11 cellular contexts compared by ENCODE assay signal in genomic region chr19:18289471-18290066, GRCh38. TPM values are rescaled to one million over a fixed set of nuclear protein-coding genes. Genes with fewer than 3 reads are reported as not detected.
DNase-seq lines count a peak whose midpoint lies in the region; ATAC-seq, FAIRE-seq and TF ChIP-seq lines count a peak whose summit lies in the region.
"Had no signal": no experiment of that assay in that cellular context is flagged by ENCODE, and none has a peak within 500 bp of the region (broad histone marks: within the 10 kb centered on the region; RNA-seq: fewer than 3 reads in every experiment).

No MANE protein-coding gene starts in this region.

- TF ChIP-seq CTCF in A549 (IDR thresholded peaks at IDR 0.05) (no peak), HL-60 (IDR thresholded peaks at IDR 0.05; ENCODE audit: insufficient read depth, low read length) (no peak), neutrophil (IDR thresholded peaks at IDR 0.05) (no peak), D721Med (IDR thresholded peaks at IDR 0.05; ENCODE audit: insufficient read depth, missing control alignments) (no peak)

- no peaks in the 10 kb centered on the region for H3K36me3 ChIP-seq in neutrophil

- peaks cover 68% of the 10 kb centered on the region for H3K4me1 Mint-ChIP-seq in central memory CD8-positive, alpha-beta T cell

- H3K4me2 ChIP-seq in A549, result no peak overlapping the region

- no peak for DNase-seq in A549 (ENCODE audit: low read depth in 1 of 2, low spot score in 1 of 2)
- DNase-seq in HL-60 (ENCODE audit: low read depth in 1 of 2, low spot score in 1 of 2), result no peak
- DNase-seq in central memory CD8-positive, alpha-beta T cell (ENCODE audit: low spot score in 2 of 2), result no peak
- no peak for DNase-seq in germinal center (ENCODE audit: low spot score)
- no peak for DNase-seq in HCEC 1CT
- DNase-seq in D721Med (ENCODE audit: insufficient read length, low spot score), result no peak
- DNase-seq in nucleus accumbens (lab: John Stamatoyannopoulos, UW), result no peak
- DNase-seq: COR-L47, NCI-H510A treated with DMSO at 0.1 percent for 48 hours had no signal

- no peaks in the 10 kb centered on the region for H3K27me3 Mint-ChIP-seq in central memory CD8-positive, alpha-beta T cell

- H3K4me1 ChIP-seq in A549, result peaks cover 30% of the 10 kb centered on the region
- peaks cover 19 to 20% of the 10 kb centered on the region in 2 experiments for H3K4me1 ChIP-seq in neutrophil (ENCODE audit: control insufficient read depth in 1 of 2, insufficient read depth in 1 of 2, low read depth in 1 of 2, low read length in 1 of 2)

- FAIRE-seq in A549 (lab: Jason Lieb, UNC), result no peak
- no peak for FAIRE-seq in D721Med (lab: Jason Lieb, UNC)

- no peak for TF ChIP-seq EP300 in A549 (IDR thresholded peaks at IDR 0.05)

- no peak for ATAC-seq in A549
- no peak for ATAC-seq in central memory CD8-positive, alpha-beta T cell (replicated peaks; ENCODE audit: extremely low read depth, poor library complexity, severe bottlenecking)
- ATAC-seq: left colon had no signal

- H3K9me3 ChIP-seq in A549, result no peaks in the 10 kb centered on the region
- H3K9me3 ChIP-seq in neutrophil, result no peaks in the 10 kb centered on the region

- no peak overlapping the region for H3K4me3 ChIP-seq in A549
- no peak overlapping the region for H3K4me3 ChIP-seq in HL-60 (replicated peaks; ENCODE audit: insufficient read depth, low read length)
- no peak overlapping the region for H3K4me3 ChIP-seq in neutrophil (ENCODE audit: low read depth in 1 of 2, low read length in 1 of 2)

- peaks cover 6% of the 10 kb centered on the region for H3K36me3 Mint-ChIP-seq in central memory CD8-positive, alpha-beta T cell (ENCODE audit: insufficient read depth)

- no peaks in the 10 kb centered on the region for H3K9me3 Mint-ChIP-seq in central memory CD8-positive, alpha-beta T cell

- peak overlapping the region; percentile 86 for H3K4me3 Mint-ChIP-seq in central memory CD8-positive, alpha-beta T cell

- H3K27me3 ChIP-seq in HL-60 (ENCODE audit: insufficient read depth, poor library complexity, severe bottlenecking) (no peaks in the 10 kb centered on the region), neutrophil (peaks cover 9% of the 10 kb centered on the region)

- CTCF ChIA-PET in A549 (lab: Yijun Ruan, JAX), result interaction anchor here (6.5 kb wide), 1 partner anchor 10 kb away, joined by 57 read pairs; the partner anchor contains the start of gene JUND

- TF ChIP-seq POLR2A in A549 (IDR thresholded peaks at IDR 0.05; ENCODE audit: low read length), result no peak

- H3K27ac ChIP-seq in A549 (peak overlapping the region; percentile 99 to 100), HL-60 (replicated peaks) (peak overlapping the region; percentile 96), neutrophil (peak overlapping the region; percentile 93)

- WGBS in A549 (ENCODE audit: missing lambda C conversion rate), result 90% methylated on average over 10 of the region's 10 CpGs

- peak overlapping the region; percentile 93 for H3K27ac Mint-ChIP-seq in central memory CD8-positive, alpha-beta T cell (ENCODE audit: low read depth)

- TF ChIP-seq RAD21 in A549 (conservative IDR thresholded peaks at IDR 0.05 in 1 of 2, IDR thresholded peaks at IDR 0.05 in 1 of 2), result no peak

- POLR2A ChIA-PET in A549 (lab: Yijun Ruan, JAX), result interaction anchor here (1.1 to 1.3 kb wide), 2 partner anchors 9 to 15 kb away, joined by 3 to 4 read pairs; no protein-coding TSS in a partner anchor

TF ChIP-seq in A549, 52 proteins besides CTCF, POLR2A, EP300 and RAD21:
- TF ChIP-seq EHF (CRISPR knock-in tag; IDR thresholded peaks at IDR 0.05) (no peak), MAX (IDR thresholded peaks at IDR 0.05) (no peak), ZC3H11A (IDR thresholded peaks at IDR 0.05) (no peak), BCL3 (IDR thresholded peaks at IDR 0.05) (no peak)
TF ChIP-seq in A549: peak in this region for 0.

RNA-seq across cellular contexts. Expression of gene JUND, which starts 8.1 kb away (rescaled TPM):
- 52.9 and 68.9 TPM in 2 replicates for polyA plus RNA-seq in A549 (2011; rRNA removed)
- polyA plus RNA-seq in A549 (2012; cell fraction: cytosol; rRNA removed), result 96.0 and 202 TPM in 2 replicates
- polyA plus RNA-seq in A549 (2012; cell fraction: nucleus; rRNA removed), result 69.5 and 147 TPM in 2 replicates
- 52.6 to 70.4 TPM (median 65.1 TPM) in 3 replicates for polyA plus RNA-seq in A549 (2017; fragmentation: RNase III; extraction: RNeasy Plus Mini Kit Qiagen cat#74134 plus additional on column Dnase treatment)
- polyA minus RNA-seq in A549 (2011; rRNA and poly(A)+ RNA removed), result 23.0 and 35.5 TPM in 2 replicates

RNA-seq across cellular contexts. Expression of gene IQCN, which starts 15.3 kb away (rescaled TPM):
- 0.34 and 0.63 TPM in 2 replicates for polyA plus RNA-seq in A549 (2011; rRNA removed)
- polyA plus RNA-seq in A549 (2012; cell fraction: cytosol; rRNA removed), result 0.17 and 0.21 TPM in 2 replicates
- polyA plus RNA-seq in A549 (2012; cell fraction: nucleus; rRNA removed), result 2.2 and 2.4 TPM in 2 replicates
- 0.49 to 0.64 TPM (median 0.50 TPM) in 3 replicates for polyA plus RNA-seq in A549 (2017; fragmentation: RNase III; extraction: RNeasy Plus Mini Kit Qiagen cat#74134 plus additional on column Dnase treatment)
- 1.5 and 2.2 TPM in 2 replicates for polyA minus RNA-seq in A549 (2011; rRNA and poly(A)+ RNA removed)

RNA-seq across cellular contexts. Expression of gene LSM4, which starts 33.3 kb away (rescaled TPM):
- polyA plus RNA-seq in A549 (2011; rRNA removed) (106 and 154 TPM in 2 replicates), A549 (2017; fragmentation: RNase III; extraction: RNeasy Plus Mini Kit Qiagen cat#74134 plus additional on column Dnase treatment) (169 to 180 TPM (median 171 TPM) in 3 replicates)
- 311 and 362 TPM in 2 replicates for polyA plus RNA-seq in A549 (2012; cell fraction: cytosol; rRNA removed)
- 158 and 166 TPM in 2 replicates for polyA plus RNA-seq in A549 (2012; cell fraction: nucleus; rRNA removed)
- 51.2 and 54.0 TPM in 2 replicates for polyA minus RNA-seq in A549 (2011; rRNA and poly(A)+ RNA removed)

RNA-seq across cellular contexts. Expression of gene PGPEP1, which starts 50.8 kb away (rescaled TPM):
- polyA plus RNA-seq in A549 (2011; rRNA removed), result 7.1 and 8.6 TPM in 2 replicates
- polyA plus RNA-seq in A549 (2012; cell fraction: cytosol; rRNA removed), result 2.4 and 3.9 TPM in 2 replicates
- 2.9 and 3.5 TPM in 2 replicates for polyA plus RNA-seq in A549 (2012; cell fraction: nucleus; rRNA removed)
- 4.5 to 5.9 TPM (median 5.3 TPM) in 3 replicates for polyA plus RNA-seq in A549 (2017; fragmentation: RNase III; extraction: RNeasy Plus Mini Kit Qiagen cat#74134 plus additional on column Dnase treatment)
- polyA minus RNA-seq in A549 (2011; rRNA and poly(A)+ RNA removed), result 23.2 and 30.1 TPM in 2 replicates
